Comparison of ENCODE assay signal across 23 cellular contexts in the genomic region with DNA sequence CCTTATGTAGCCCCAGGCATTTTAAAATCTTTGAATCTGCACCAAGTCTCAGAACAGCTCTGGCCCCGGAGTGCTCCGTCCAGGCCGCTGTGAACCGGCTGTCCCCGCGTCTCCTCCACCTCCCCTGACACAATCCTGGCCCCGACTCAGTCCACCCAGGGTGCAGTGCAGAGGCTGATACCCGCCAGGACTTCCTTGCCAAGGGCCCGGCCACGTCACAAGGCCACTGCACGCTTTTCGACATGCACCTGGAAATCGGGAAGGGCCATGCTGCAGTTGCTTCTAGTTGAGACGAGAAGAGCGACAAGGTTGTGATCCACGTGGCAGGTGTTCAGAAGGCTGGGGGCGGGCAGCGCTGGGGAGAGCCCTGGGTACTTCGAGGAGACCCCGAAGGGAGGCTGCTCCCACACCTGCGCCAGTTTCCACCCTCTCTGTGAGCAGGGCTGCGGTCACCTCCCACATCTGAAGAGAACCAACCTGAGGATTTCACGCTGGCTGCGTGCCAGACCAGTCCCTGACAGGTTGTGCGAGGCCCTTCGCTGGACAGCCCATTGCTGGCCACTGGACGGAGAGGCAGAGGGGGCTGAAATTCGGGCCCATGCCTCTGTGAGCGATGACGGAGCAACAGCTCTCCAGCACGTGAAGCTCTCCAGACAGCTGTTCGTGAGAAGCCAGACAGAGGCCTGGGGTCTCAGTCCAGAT. TPM values are rescaled to one million over a fixed set of nuclear protein-coding genes. Genes with fewer than 3 reads are reported as not detected.
DNase-seq lines count a peak whose midpoint lies in the region; ATAC-seq and TF ChIP-seq lines count a peak whose summit lies in the region.
"Had no signal": no experiment of that assay in that cellular context is flagged by ENCODE, and none has a peak within 500 bp of the region (broad histone marks: within the 10 kb centered on the region; RNA-seq: fewer than 3 reads in every experiment).

No MANE protein-coding gene starts in this region.

- ATAC-seq in body of pancreas (peak; percentile 45), lower lobe of right lung (peak; percentile 37 to 56), HG02840 (IDR thresholded peaks at IDR 0.05; ENCODE audit: low FRiP score, unreplicated experiment) (no peak)
- ATAC-seq: foreskin keratinocyte; stimulated activated effector memory CD8-positive, alpha-beta T cell treated with anti-CD3 and anti-CD28 coated beads, Interleukin-12 subunit alpha, Interleukin-12 subunit beta, amount 100 ng/mL, for 72 hours had no signal

- no peak for TF ChIP-seq CTCF in body of pancreas (IDR thresholded peaks at IDR 0.05)
- no peak for TF ChIP-seq CTCF in lower lobe of right lung (IDR thresholded peaks at IDR 0.05)

- H3K36me3 ChIP-seq in BLaER1 (peaks cover 12% of the 10 kb centered on the region; the same call in 1 of the 2 replicates), body of pancreas (replicated peaks in 1 of 2; ENCODE audit: insufficient read depth in 1 of 2, low read depth in 2 of 2) (no peaks in the 10 kb centered on the region), lower lobe of right lung (no peaks in the 10 kb centered on the region)
- H3K36me3 ChIP-seq: ovary, vagina had no signal

- H3K4me3 ChIP-seq in BLaER1 (no peak overlapping the region), body of pancreas (no peak overlapping the region), lower lobe of right lung (no peak overlapping the region)
- H3K4me3 ChIP-seq: ovary, vagina had no signal

- WGBS in body of pancreas, 2 donors: 55 to 59% methylated on average over 10 to 32 of the region's 32 CpGs

- peaks cover 39% of the 10 kb centered on the region for H4K20me1 ChIP-seq in BLaER1

- peak overlapping the region; percentile 36; the same call in 1 of the 2 replicates for H3K9ac ChIP-seq in BLaER1

- H3K27me3 ChIP-seq in BLaER1: no peaks in the 10 kb centered on the region
- no peaks in the 10 kb centered on the region for H3K27me3 ChIP-seq in body of pancreas
- no peaks in the 10 kb centered on the region for H3K27me3 ChIP-seq in lower lobe of right lung (ENCODE audit: low read depth)
- H3K27me3 ChIP-seq: foreskin keratinocyte, ovary, vagina had no signal

- intact Hi-C loops in body of pancreas (cut with DNase I): no loop called here
- intact Hi-C loops in lower lobe of right lung (cut with DNase I): no loop called here

- H3K27ac ChIP-seq in BLaER1 (peak overlapping the region; percentile 39; the same call in 1 of the 2 replicates), body of pancreas (peak overlapping the region in 3 of 4 donors; percentile 46 to 64 (median 50)), lower lobe of right lung (no peak overlapping the region)
- H3K27ac ChIP-seq: C4-2B, epithelial cell of prostate, foreskin keratinocyte, ovary, vagina had no signal

- H3K9me3 ChIP-seq in BLaER1 (no peaks in the 10 kb centered on the region), body of pancreas (no peaks in the 10 kb centered on the region), lower lobe of right lung (no peaks in the 10 kb centered on the region)
- H3K9me3 ChIP-seq: ovary, vagina had no signal

- DNase-seq in body of pancreas (peak; percentile 66 to 86 (median 80)), lower lobe of right lung (no peak), NCI-H1694 treated with DMSO at 0.1 percent for 48 hours (lab: John Stamatoyannopoulos, UW) (no peak), SHP77 (lab: John Stamatoyannopoulos, UW) (no peak)
- DNase-seq: activated CD4-positive, alpha-beta memory T cell treated with anti-CD3 and anti-CD28 coated beads, Interleukin-2, amount 10 ng/mL, durations not matched to agents 7 days and 5 days; activated CD4-positive, CD25-positive, alpha-beta regulatory T cell; activated naive CD4-positive, alpha-beta T cell; activated T-cell treated with anti-CD3 and anti-CD28 coated beads, Interleukin-2, amount 50 U/mL, for 24 hours; caudate nucleus; EL; foreskin keratinocyte; HCEC 1CT; islet precursor cell; NCI-H510A treated with DMSO at 0.1 percent for 48 hours; T1000 had no signal

- peak; percentile 15 to 30 (median 20) for TF ChIP-seq POLR2A in body of pancreas (IDR thresholded peaks at IDR 0.05)

- peak overlapping the region; percentile 100 for H3K4me2 ChIP-seq in BLaER1

- H3K4me1 ChIP-seq in BLaER1 (peaks cover 53% of the 10 kb centered on the region), body of pancreas (peaks cover 41% of the 10 kb centered on the region), lower lobe of right lung (peaks cover 37% of the 10 kb centered on the region)
- H3K4me1 ChIP-seq: foreskin keratinocyte had no signal

RNA-seq across cellular contexts. Expression of a gene that starts 6.7 kb away (rescaled TPM):
- total RNA-seq in body of pancreas (10 to 100 TPM; 47.1 to 55.5 TPM), lower lobe of right lung (58.7 TPM)

RNA-seq across cellular contexts. Expression of a gene that starts 7.3 kb away (rescaled TPM):
- total RNA-seq in body of pancreas: 1 to 10 TPM; 1.6 to 2.3 TPM
- 7.8 TPM for total RNA-seq in lower lobe of right lung
- total RNA-seq: vagina had no signal

RNA-seq across cellular contexts. Expression of a gene that starts 21.1 kb away (rescaled TPM):
- total RNA-seq in body of pancreas (10 to 100 TPM; 11.2 to 15.5 TPM), lower lobe of right lung (22.3 TPM)
- total RNA-seq: A673; activated CD4-positive, alpha-beta memory T cell treated with anti-CD3 and anti-CD28 coated beads, Interleukin-2, amount 10 ng/mL, durations not matched to agents 7 days and 5 days had no signal

RNA-seq across cellular contexts. Expression of a gene that starts 29.3 kb away (rescaled TPM):
- 10 to 100 TPM; 16.6 to 37.2 TPM for total RNA-seq in body of pancreas
- 19.0 TPM for total RNA-seq in lower lobe of right lung

RNA-seq across cellular contexts. Expression of a gene that starts 35.1 kb away (rescaled TPM):
- total RNA-seq in body of pancreas (10 to 100 TPM; 72.8 to 85.9 TPM), lower lobe of right lung (79.8 TPM)

Comparison
In these comparisons a context has a peak if more than half of its experiments do, and no peak if none do; other contexts are left out.
1. DNase-seq: peak in body of pancreas (4 of 4); none in lower lobe of right lung (single experiment), NCI-H1694 treated with DMSO at 0.1 percent for 48 hours (single experiment) and SHP77 (0 of 2).